12 cellular contexts compared by ENCODE assay signal in the genomic region with DNA sequence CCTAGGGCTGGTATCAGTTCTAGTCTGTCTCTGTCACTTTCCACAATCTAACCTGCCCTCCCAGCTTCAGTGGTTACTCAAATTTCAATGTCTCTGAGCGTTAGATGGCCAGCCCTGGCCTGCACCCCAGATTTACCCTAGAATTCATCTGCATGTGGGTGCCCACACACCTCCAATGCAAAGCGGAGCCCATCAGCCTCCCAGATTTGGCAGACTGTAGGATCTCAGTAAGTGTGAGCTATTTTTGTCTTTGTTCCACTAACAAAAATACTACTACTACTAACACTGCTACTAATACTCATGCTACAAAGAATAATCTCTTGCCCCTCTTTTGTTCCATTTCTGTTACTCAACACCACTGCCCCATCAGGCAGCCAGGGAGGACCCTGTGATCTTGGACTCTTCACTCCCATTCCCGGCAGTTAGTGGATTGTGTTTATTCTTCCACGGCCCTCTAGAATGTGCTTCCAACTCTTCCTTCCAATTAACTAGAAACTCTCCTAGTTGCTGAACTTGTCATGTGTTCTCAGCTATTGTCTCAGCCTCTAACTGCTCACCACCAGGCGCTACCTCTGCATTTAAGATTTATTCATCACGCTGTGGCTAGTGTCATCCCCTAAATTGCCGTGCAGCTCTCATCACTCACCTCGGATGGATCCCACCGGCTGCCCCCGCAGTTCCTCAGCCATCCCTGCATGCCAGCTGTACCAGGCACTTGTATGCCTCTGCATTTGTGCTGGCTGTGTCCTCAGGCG.
DNase-seq lines count a peak whose midpoint lies in the region; ATAC-seq and TF ChIP-seq lines count a peak whose summit lies in the region.
"Had no signal": no experiment of that assay in that cellular context is flagged by ENCODE, and none has a peak within 500 bp of the region (broad histone marks: within the 10 kb centered on the region; RNA-seq: fewer than 3 reads in every experiment).

No MANE protein-coding gene starts in this region.

- peak in 1 of 2 donors; percentile 40 for TF ChIP-seq POLR2A in thyroid gland (IDR thresholded peaks at IDR 0.05)

- 64 to 69% methylated on average over 11 of the region's 11 CpGs for WGBS in thyroid gland, 2 donors

- H3K27ac ChIP-seq in muscle layer of duodenum (ENCODE audit: low read length): peak overlapping the region; percentile 45
- H3K27ac ChIP-seq in thyroid gland: peak overlapping the region; percentile 83 to 93 (median 93)
- no peak overlapping the region for H3K27ac ChIP-seq in Karpas-422 (ENCODE audit: low read length)

- TF ChIP-seq CTCF in chondrocyte (IDR thresholded peaks at IDR 0.05) (no peak), thyroid gland (IDR thresholded peaks at IDR 0.05) (peak in 1 of 6 experiments; percentile 18)

- H3K27me3 Mint-ChIP-seq in chondrocyte (ENCODE audit: low read depth): no peaks in the 10 kb centered on the region
- H3K27me3 Mint-ChIP-seq: stimulated activated naive B cell treated with anti-CD40 and anti-IgM and Interleukin-4, amounts not matched to agents 10 μg/mL and 1 μg/mL and 100 μg/mL, for 72 hours had no signal

- H3K9me2 ChIP-seq in Karpas-422 (replicated peaks; ENCODE audit: insufficient read depth, low read length): no peaks in the 10 kb centered on the region

- peaks cover 68% of the 10 kb centered on the region for H3K4me1 Mint-ChIP-seq in chondrocyte (ENCODE audit: low read depth)

- no peak overlapping the region for H3K4me2 ChIP-seq in Karpas-422 (ENCODE audit: low read depth, low read length, poor library complexity, severe bottlenecking)

- H3K27ac Mint-ChIP-seq in chondrocyte (ENCODE audit: unreplicated experiment): peak overlapping the region; percentile 91
- H3K27ac Mint-ChIP-seq: stimulated activated naive B cell treated with anti-CD40 and anti-IgM and Interleukin-4, amounts not matched to agents 10 μg/mL and 1 μg/mL and 100 μg/mL, for 72 hours had no signal

- no peaks in the 10 kb centered on the region for H4K20me1 ChIP-seq in Karpas-422 (ENCODE audit: insufficient read depth, low read depth, low read length)

- H3K9me3 ChIP-seq in muscle layer of duodenum (ENCODE audit: control insufficient read depth in 1 of 2, low read length in 2 of 2) (no peaks in the 10 kb centered on the region), thyroid gland (no peaks in the 10 kb centered on the region), Karpas-422 (ENCODE audit: low read length) (no peaks in the 10 kb centered on the region)

- ATAC-seq in HG03469 (IDR thresholded peaks at IDR 0.05; ENCODE audit: unreplicated experiment): no peak
- ATAC-seq: stimulated activated naive B cell treated with anti-CD40 and anti-IgM and Interleukin-4, amounts not matched to agents 10 μg/mL and 1 μg/mL and 100 μg/mL, for 72 hours had no signal

- H3K4me3 ChIP-seq in muscle layer of duodenum (ENCODE audit: low read depth in 1 of 2, low read length in 2 of 2): no peak overlapping the region
- no peak overlapping the region for H3K4me3 ChIP-seq in thyroid gland (replicated peaks in 1 of 3)
- no peak overlapping the region for H3K4me3 ChIP-seq in Karpas-422 (ENCODE audit: low read length)

- H3K36me3 ChIP-seq in muscle layer of duodenum (ENCODE audit: control insufficient read depth in 1 of 2, insufficient read depth in 2 of 2, low read length in 2 of 2) (no peaks in the 10 kb centered on the region), thyroid gland (no peaks in the 10 kb centered on the region), Karpas-422 (ENCODE audit: insufficient read depth, low read length) (no peaks in the 10 kb centered on the region)

- no peaks in the 10 kb centered on the region for H3K79me2 ChIP-seq in Karpas-422 (ENCODE audit: low read length)

- no peaks in the 10 kb centered on the region for H3K27me3 ChIP-seq in muscle layer of duodenum (ENCODE audit: low read depth, low read length)
- H3K27me3 ChIP-seq in thyroid gland: no peaks in the 10 kb centered on the region
- H3K27me3 ChIP-seq in Karpas-422 (ENCODE audit: low read length): peaks cover 2% of the 10 kb centered on the region; the same call in 1 of the 2 replicates

- H3K9ac ChIP-seq in Karpas-422 (ENCODE audit: low read length): no peak overlapping the region

- no peak overlapping the region for H3K4me3 Mint-ChIP-seq in chondrocyte (ENCODE audit: unreplicated experiment)
- H3K4me3 Mint-ChIP-seq: stimulated activated naive B cell treated with anti-CD40 and anti-IgM and Interleukin-4, amounts not matched to agents 10 μg/mL and 1 μg/mL and 100 μg/mL, for 72 hours had no signal

- H3K4me1 ChIP-seq in muscle layer of duodenum (ENCODE audit: control insufficient read depth in 1 of 2, insufficient read depth in 2 of 2, low read length in 2 of 2) (peaks cover 8 to 15% of the 10 kb centered on the region in 2 donors), thyroid gland (peaks cover 50 to 68% of the 10 kb centered on the region in 2 donors), Karpas-422 (ENCODE audit: low read length) (peaks cover 5% of the 10 kb centered on the region)

- peaks cover 3% of the 10 kb centered on the region for H3K36me3 Mint-ChIP-seq in chondrocyte (ENCODE audit: low read depth)
- H3K36me3 Mint-ChIP-seq: stimulated activated naive B cell treated with anti-CD40 and anti-IgM and Interleukin-4, amounts not matched to agents 10 μg/mL and 1 μg/mL and 100 μg/mL, for 72 hours had no signal

- intact Hi-C loops in thyroid gland (cut with DNase I): no loop called here

- no peak overlapping the region for H2AFZ ChIP-seq in Karpas-422 (ENCODE audit: low read length)

- H3K9me3 Mint-ChIP-seq in chondrocyte (ENCODE audit: low read depth): no peaks in the 10 kb centered on the region
- H3K9me3 Mint-ChIP-seq: stimulated activated naive B cell treated with anti-CD40 and anti-IgM and Interleukin-4, amounts not matched to agents 10 μg/mL and 1 μg/mL and 100 μg/mL, for 72 hours had no signal

- DNase-seq in activated CD8-positive, alpha-beta memory T cell treated with anti-CD3 and anti-CD28 coated beads for 24 hours: peak; percentile 41
- no peak for DNase-seq in activated CD8-positive, alpha-beta memory T cell treated with anti-CD3 and anti-CD28 coated beads, Interleukin-2, amount 50 U/mL, for 4 hours
- DNase-seq in chondrocyte (ENCODE audit: low spot score) (no peak), thyroid gland (peak in 1 of 2 donors; percentile 53), NCI-H69 (lab: John Stamatoyannopoulos, UW) (no peak), Karpas-422 (no peak)
- DNase-seq: EL; NCI-H1105 treated with DMSO at 0.1 percent for 48 hours; stimulated activated CD4-positive, alpha-beta T cell treated with anti-CD3 and anti-CD28 coated beads, Interleukin-15, amount 100 ng/mL, for 24 hours; stimulated activated naive B cell treated with anti-CD40 and anti-IgM and Interleukin-4, amounts not matched to agents 10 μg/mL and 1 μg/mL and 100 μg/mL, for 72 hours had no signal
